Comparison of ENCODE assay signal across 1 cellular context in the genomic region with DNA sequence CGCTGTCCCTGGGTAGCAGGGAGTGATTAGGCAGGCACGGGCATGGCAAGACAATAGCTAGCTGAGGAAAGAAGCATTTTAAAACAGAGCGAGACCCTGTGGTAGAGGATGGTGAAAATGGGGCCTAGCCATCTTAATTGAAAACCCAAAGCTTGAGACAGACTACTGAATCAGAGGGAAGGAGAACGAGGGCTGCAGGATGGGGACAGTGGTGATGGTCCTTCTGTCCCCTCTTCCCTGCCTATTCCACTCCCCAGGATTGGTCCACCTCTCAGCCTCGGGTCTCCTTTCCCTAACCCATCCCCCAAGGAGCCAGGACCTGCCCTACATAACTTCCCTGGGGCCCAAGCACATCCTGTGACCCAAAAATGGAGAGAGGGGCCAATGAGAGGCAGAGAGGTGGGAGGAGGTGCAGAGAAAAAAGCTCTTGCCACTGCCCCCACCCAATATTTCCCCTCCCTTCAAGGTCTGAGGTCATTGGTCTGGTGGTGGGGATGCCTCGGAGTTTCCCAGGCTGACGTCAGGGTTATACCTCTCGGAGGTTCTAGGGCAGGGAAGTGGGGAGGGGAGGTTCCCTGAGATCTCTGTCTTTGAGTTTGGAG.
TF ChIP-seq lines count a peak whose summit lies in the region.

No MANE protein-coding gene starts in this region.

TF ChIP-seq in K562, 482 proteins besides CTCF, POLR2A, EP300 and RAD21 (continued from another document and continues in another):
- TF ChIP-seq, protein P1, sequence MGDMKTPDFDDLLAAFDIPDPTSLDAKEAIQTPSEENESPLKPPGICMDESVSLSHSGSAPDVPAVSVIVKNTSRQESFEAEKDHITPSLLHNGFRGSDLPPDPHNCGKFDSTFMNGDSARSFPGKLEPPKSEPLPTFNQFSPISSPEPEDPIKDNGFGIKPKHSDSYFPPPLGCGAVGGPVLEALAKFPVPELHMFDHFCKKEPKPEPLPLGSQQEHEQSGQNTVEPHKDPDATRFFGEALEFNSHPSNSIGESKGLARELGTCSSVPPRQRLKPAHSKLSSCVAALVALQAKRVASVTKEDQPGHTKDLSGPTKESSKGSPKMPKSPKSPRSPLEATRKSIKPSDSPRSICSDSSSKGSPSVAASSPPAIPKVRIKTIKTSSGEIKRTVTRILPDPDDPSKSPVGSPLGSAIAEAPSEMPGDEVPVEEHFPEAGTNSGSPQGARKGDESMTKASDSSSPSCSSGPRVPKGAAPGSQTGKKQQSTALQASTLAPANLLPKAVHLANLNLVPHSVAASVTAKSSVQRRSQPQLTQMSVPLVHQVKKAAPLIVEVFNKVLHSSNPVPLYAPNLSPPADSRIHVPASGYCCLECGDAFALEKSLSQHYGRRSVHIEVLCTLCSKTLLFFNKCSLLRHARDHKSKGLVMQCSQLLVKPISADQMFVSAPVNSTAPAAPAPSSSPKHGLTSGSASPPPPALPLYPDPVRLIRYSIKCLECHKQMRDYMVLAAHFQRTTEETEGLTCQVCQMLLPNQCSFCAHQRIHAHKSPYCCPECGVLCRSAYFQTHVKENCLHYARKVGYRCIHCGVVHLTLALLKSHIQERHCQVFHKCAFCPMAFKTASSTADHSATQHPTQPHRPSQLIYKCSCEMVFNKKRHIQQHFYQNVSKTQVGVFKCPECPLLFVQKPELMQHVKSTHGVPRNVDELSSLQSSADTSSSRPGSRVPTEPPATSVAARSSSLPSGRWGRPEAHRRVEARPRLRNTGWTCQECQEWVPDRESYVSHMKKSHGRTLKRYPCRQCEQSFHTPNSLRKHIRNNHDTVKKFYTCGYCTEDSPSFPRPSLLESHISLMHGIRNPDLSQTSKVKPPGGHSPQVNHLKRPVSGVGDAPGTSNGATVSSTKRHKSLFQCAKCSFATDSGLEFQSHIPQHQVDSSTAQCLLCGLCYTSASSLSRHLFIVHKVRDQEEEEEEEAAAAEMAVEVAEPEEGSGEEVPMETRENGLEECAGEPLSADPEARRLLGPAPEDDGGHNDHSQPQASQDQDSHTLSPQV (IDR thresholded peaks at IDR 0.05), result peak; percentile 36; the same call in 1 of the 2 replicates
- peak; percentile 63; the same call in 1 of the 2 replicates for TF ChIP-seq E2F3 (CRISPR knock-in tag; IDR thresholded peaks at IDR 0.05)
- peak; percentile 56; the same call in 1 of the 2 replicates for TF ChIP-seq SPI1 (IDR thresholded peaks at IDR 0.05; ENCODE audit: borderline replicate concordance, low read depth, low read length)
- no peak for TF ChIP-seq EWSR1 (IDR thresholded peaks at IDR 0.05; ENCODE audit: borderline replicate concordance, low read depth, partially characterized antibody)
- no peak for TF ChIP-seq PHF8 (IDR thresholded peaks at IDR 0.05; ENCODE audit: borderline replicate concordance, low read length)
- no peak for TF ChIP-seq RBFOX2 (IDR thresholded peaks at IDR 0.05; ENCODE audit: low read depth, low read length)
- no peak for TF ChIP-seq ZNF165 (CRISPR knock-in tag; IDR thresholded peaks at IDR 0.05; ENCODE audit: borderline replicate concordance)
- TF ChIP-seq RBBP5 (IDR thresholded peaks at IDR 0.05; ENCODE audit: borderline replicate concordance, insufficient read depth, low read length, poor library complexity, severe bottlenecking), result no peak
- no peak for TF ChIP-seq MCM5 (IDR thresholded peaks at IDR 0.05; ENCODE audit: low read depth)
- TF ChIP-seq, protein P2, sequence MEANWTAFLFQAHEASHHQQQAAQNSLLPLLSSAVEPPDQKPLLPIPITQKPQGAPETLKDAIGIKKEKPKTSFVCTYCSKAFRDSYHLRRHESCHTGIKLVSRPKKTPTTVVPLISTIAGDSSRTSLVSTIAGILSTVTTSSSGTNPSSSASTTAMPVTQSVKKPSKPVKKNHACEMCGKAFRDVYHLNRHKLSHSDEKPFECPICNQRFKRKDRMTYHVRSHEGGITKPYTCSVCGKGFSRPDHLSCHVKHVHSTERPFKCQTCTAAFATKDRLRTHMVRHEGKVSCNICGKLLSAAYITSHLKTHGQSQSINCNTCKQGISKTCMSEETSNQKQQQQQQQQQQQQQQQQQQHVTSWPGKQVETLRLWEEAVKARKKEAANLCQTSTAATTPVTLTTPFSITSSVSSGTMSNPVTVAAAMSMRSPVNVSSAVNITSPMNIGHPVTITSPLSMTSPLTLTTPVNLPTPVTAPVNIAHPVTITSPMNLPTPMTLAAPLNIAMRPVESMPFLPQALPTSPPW (CRISPR knock-in tag; IDR thresholded peaks at IDR 0.05), result no peak
- 0 out of 2 replicates have a peak, but pooled peaks have one; percentile 7 for TF ChIP-seq KHSRP (IDR thresholded peaks at IDR 0.05)
- TF ChIP-seq, protein P3, sequence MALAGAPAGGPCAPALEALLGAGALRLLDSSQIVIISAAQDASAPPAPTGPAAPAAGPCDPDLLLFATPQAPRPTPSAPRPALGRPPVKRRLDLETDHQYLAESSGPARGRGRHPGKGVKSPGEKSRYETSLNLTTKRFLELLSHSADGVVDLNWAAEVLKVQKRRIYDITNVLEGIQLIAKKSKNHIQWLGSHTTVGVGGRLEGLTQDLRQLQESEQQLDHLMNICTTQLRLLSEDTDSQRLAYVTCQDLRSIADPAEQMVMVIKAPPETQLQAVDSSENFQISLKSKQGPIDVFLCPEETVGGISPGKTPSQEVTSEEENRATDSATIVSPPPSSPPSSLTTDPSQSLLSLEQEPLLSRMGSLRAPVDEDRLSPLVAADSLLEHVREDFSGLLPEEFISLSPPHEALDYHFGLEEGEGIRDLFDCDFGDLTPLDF (CRISPR knock-in tag; IDR thresholded peaks at IDR 0.05), result no peak
- peak; percentile 81; the same call in 1 of the 2 replicates for TF ChIP-seq ZNF589 (CRISPR knock-in tag; IDR thresholded peaks at IDR 0.05; ENCODE audit: low read depth)
- TF ChIP-seq FOXJ3 (CRISPR knock-in tag; IDR thresholded peaks at IDR 0.05), result no peak
- peak; percentile 31; the same call in 1 of the 2 replicates for TF ChIP-seq ZNF324 (CRISPR knock-in tag; IDR thresholded peaks at IDR 0.05)
- no peak for TF ChIP-seq NONO (IDR thresholded peaks at IDR 0.05; ENCODE audit: low read depth in 2 of 2, low read length in 1 of 2)
- no peak for TF ChIP-seq PTTG1 (tag; IDR thresholded peaks at IDR 0.05; ENCODE audit: low read depth)
- no peak for TF ChIP-seq TAL1 (IDR thresholded peaks at IDR 0.05)
- TF ChIP-seq, protein P4, sequence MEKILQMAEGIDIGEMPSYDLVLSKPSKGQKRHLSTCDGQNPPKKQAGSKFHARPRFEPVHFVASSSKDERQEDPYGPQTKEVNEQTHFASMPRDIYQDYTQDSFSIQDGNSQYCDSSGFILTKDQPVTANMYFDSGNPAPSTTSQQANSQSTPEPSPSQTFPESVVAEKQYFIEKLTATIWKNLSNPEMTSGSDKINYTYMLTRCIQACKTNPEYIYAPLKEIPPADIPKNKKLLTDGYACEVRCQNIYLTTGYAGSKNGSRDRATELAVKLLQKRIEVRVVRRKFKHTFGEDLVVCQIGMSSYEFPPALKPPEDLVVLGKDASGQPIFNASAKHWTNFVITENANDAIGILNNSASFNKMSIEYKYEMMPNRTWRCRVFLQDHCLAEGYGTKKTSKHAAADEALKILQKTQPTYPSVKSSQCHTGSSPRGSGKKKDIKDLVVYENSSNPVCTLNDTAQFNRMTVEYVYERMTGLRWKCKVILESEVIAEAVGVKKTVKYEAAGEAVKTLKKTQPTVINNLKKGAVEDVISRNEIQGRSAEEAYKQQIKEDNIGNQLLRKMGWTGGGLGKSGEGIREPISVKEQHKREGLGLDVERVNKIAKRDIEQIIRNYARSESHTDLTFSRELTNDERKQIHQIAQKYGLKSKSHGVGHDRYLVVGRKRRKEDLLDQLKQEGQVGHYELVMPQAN (IDR thresholded peaks at IDR 0.05; ENCODE audit: borderline replicate concordance), result no peak
- TF ChIP-seq, protein P5, sequence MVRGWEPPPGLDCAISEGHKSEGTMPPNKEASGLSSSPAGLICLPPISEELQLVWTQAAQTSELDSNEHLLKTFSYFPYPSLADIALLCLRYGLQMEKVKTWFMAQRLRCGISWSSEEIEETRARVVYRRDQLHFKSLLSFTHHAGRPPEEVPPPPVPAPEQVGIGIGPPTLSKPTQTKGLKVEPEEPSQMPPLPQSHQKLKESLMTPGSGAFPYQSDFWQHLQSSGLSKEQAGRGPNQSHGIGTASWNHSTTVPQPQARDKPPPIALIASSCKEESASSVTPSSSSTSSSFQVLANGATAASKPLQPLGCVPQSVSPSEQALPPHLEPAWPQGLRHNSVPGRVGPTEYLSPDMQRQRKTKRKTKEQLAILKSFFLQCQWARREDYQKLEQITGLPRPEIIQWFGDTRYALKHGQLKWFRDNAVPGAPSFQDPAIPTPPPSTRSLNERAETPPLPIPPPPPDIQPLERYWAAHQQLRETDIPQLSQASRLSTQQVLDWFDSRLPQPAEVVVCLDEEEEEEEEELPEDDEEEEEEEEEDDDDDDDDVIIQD (CRISPR knock-in tag; IDR thresholded peaks at IDR 0.05), result peak; percentile 70; the same call in 1 of the 2 replicates
- TF ChIP-seq ZNF316 (IDR thresholded peaks at IDR 0.05), result no peak
- 0 out of 4 replicates have a peak, but pooled peaks of 1 of the 2 experiments have one; percentile 29 for TF ChIP-seq CSDE1 (IDR thresholded peaks at IDR 0.05)
- TF ChIP-seq POLR2H (tag; IDR thresholded peaks at IDR 0.05; ENCODE audit: low read depth), result no peak
- no peak for TF ChIP-seq CREBBP (IDR thresholded peaks at IDR 0.05; ENCODE audit: low read depth, low read length)
- 0 out of 2 replicates have a peak, but pooled peaks have one; percentile 24 for TF ChIP-seq SUPT5H (IDR thresholded peaks at IDR 0.05)
- no peak for TF ChIP-seq SMAD1 (IDR thresholded peaks at IDR 0.05; ENCODE audit: low read depth, low read length, partially characterized antibody)
- TF ChIP-seq NRF1 (conservative IDR thresholded peaks at IDR 0.05 in 1 of 2, IDR thresholded peaks at IDR 0.05 in 1 of 2), result no peak
- TF ChIP-seq, protein P6, sequence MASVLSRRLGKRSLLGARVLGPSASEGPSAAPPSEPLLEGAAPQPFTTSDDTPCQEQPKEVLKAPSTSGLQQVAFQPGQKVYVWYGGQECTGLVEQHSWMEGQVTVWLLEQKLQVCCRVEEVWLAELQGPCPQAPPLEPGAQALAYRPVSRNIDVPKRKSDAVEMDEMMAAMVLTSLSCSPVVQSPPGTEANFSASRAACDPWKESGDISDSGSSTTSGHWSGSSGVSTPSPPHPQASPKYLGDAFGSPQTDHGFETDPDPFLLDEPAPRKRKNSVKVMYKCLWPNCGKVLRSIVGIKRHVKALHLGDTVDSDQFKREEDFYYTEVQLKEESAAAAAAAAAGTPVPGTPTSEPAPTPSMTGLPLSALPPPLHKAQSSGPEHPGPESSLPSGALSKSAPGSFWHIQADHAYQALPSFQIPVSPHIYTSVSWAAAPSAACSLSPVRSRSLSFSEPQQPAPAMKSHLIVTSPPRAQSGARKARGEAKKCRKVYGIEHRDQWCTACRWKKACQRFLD (CRISPR knock-in tag; IDR thresholded peaks at IDR 0.05), result no peak
- no peak for TF ChIP-seq SMAD4 (CRISPR knock-in tag; conservative IDR thresholded peaks at IDR 0.05)
- TF ChIP-seq ZNF551 (CRISPR knock-in tag; IDR thresholded peaks at IDR 0.05), result no peak
- no peak for TF ChIP-seq BHLHE40 (IDR thresholded peaks at IDR 0.05; ENCODE audit: low read length)
- TF ChIP-seq, protein P7, sequence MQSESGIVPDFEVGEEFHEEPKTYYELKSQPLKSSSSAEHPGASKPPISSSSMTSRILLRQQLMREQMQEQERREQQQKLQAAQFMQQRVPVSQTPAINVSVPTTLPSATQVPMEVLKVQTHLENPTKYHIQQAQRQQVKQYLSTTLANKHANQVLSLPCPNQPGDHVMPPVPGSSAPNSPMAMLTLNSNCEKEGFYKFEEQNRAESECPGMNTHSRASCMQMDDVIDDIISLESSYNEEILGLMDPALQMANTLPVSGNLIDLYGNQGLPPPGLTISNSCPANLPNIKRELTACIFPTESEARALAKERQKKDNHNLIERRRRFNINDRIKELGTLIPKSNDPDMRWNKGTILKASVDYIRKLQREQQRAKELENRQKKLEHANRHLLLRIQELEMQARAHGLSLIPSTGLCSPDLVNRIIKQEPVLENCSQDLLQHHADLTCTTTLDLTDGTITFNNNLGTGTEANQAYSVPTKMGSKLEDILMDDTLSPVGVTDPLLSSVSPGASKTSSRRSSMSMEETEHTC (IDR thresholded peaks at IDR 0.05), result 0 out of 2 replicates have a peak, but pooled peaks have one; percentile 23
- no peak for TF ChIP-seq STAT5B (CRISPR knock-in tag; IDR thresholded peaks at IDR 0.05)
- TF ChIP-seq MYBL2 (IDR thresholded peaks at IDR 0.05; ENCODE audit: low read depth), result no peak
- TF ChIP-seq MYBL2 (CRISPR knock-in tag; IDR thresholded peaks at IDR 0.05; ENCODE audit: borderline replicate concordance), result no peak
- TF ChIP-seq ZZZ3 (IDR thresholded peaks at IDR 0.05), result no peak
- TF ChIP-seq KDM5B (IDR thresholded peaks at IDR 0.05; ENCODE audit: insufficient replicate concordance, low read depth, low read length), result peak; percentile 16
- no peak for TF ChIP-seq TCF7 (IDR thresholded peaks at IDR 0.05; ENCODE audit: borderline replicate concordance)
- no peak for TF ChIP-seq TBL1XR1 (IDR thresholded peaks at IDR 0.05; ENCODE audit: low read length in 2 of 2)
- no peak for TF ChIP-seq FOXA1 (IDR thresholded peaks at IDR 0.05; ENCODE audit: borderline replicate concordance)
- no peak for TF ChIP-seq SOX6 (IDR thresholded peaks at IDR 0.05)
- TF ChIP-seq ZNF75A (CRISPR knock-in tag; IDR thresholded peaks at IDR 0.05), result peak; percentile 58; the same call in 1 of the 2 replicates
- TF ChIP-seq, protein P8, sequence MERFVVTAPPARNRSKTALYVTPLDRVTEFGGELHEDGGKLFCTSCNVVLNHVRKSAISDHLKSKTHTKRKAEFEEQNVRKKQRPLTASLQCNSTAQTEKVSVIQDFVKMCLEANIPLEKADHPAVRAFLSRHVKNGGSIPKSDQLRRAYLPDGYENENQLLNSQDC (CRISPR knock-in tag; IDR thresholded peaks at IDR 0.05), result no peak
- TF ChIP-seq, protein P9, sequence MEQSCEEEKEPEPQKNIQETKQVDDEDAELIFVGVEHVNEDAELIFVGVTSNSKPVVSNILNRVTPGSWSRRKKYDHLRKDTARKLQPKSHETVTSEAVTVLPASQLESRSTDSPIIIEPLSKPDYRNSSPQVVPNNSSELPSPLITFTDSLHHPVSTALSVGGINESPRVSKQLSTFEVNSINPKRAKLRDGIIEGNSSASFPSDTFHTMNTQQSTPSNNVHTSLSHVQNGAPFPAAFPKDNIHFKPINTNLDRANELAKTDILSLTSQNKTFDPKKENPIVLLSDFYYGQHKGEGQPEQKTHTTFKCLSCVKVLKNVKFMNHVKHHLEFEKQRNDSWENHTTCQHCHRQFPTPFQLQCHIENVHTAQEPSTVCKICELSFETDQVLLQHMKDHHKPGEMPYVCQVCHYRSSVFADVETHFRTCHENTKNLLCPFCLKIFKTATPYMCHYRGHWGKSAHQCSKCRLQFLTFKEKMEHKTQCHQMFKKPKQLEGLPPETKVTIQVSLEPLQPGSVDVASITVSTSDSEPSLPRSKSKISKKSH (CRISPR knock-in tag; IDR thresholded peaks at IDR 0.05), result no peak
- TF ChIP-seq, protein P10, sequence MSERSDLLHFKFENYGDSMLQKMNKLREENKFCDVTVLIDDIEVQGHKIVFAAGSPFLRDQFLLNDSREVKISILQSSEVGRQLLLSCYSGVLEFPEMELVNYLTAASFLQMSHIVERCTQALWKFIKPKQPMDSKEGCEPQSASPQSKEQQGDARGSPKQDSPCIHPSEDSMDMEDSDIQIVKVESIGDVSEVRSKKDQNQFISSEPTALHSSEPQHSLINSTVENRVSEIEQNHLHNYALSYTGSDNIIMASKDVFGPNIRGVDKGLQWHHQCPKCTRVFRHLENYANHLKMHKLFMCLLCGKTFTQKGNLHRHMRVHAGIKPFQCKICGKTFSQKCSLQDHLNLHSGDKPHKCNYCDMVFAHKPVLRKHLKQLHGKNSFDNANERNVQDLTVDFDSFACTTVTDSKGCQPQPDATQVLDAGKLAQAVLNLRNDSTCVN (CRISPR knock-in tag; IDR thresholded peaks at IDR 0.05), result 0 out of 2 replicates have a peak, but pooled peaks have one; percentile 82
- no peak for TF ChIP-seq MECOM (CRISPR knock-in tag; IDR thresholded peaks at IDR 0.05)
